ENCODE assay signal across 9 cellular contexts in genomic region chr18:34595673-34596072, GRCh38.
DNase-seq lines count a peak whose midpoint lies in the region; ATAC-seq and TF ChIP-seq lines count a peak whose summit lies in the region.
"Had no signal": no experiment of that assay in that cellular context is flagged by ENCODE, and none has a peak within 500 bp of the region (broad histone marks: within the 10 kb centered on the region; RNA-seq: fewer than 3 reads in every experiment).

No MANE protein-coding gene starts in this region.

- no peak overlapping the region for H3K27ac ChIP-seq in OCI-LY7 (ENCODE audit: low read depth, low read length, poor library complexity, severe bottlenecking)
- peak overlapping the region; percentile 77 to 83 (median 82) for H3K27ac ChIP-seq in sigmoid colon
- no peak overlapping the region for H3K27ac ChIP-seq in left lung

- H4K20me1 ChIP-seq in OCI-LY7 (ENCODE audit: insufficient read depth, low read length) = no peaks in the 10 kb centered on the region

- POLR2A ChIA-PET in OCI-LY7 (lab: Charles Lee) = no interaction called here

- 26 to 52% methylated on average over 2 of the region's 2 CpGs for WGBS in sigmoid colon, 2 donors

- no peaks in the 10 kb centered on the region for H3K27me3 ChIP-seq in sigmoid colon
- no peaks in the 10 kb centered on the region for H3K27me3 ChIP-seq in left lung

- H3K9me3 ChIP-seq in OCI-LY7 (ENCODE audit: low read length) (no peaks in the 10 kb centered on the region), sigmoid colon (no peaks in the 10 kb centered on the region), left lung (no peaks in the 10 kb centered on the region)

- no peak overlapping the region for H3K4me3 ChIP-seq in OCI-LY7 (ENCODE audit: low read depth, low read length, poor library complexity, severe bottlenecking)
- H3K4me3 ChIP-seq in fibroblast of the aortic adventitia (ENCODE audit: low read depth, low read length) = no peak overlapping the region
- peak overlapping the region in 2 of 4 donors; percentile 46 for H3K4me3 ChIP-seq in sigmoid colon
- no peak overlapping the region for H3K4me3 ChIP-seq in left lung

- no peak for TF ChIP-seq EP300 in sigmoid colon (IDR thresholded peaks at IDR 0.05)

- no peak overlapping the region for H3K4me2 ChIP-seq in OCI-LY7 (ENCODE audit: low read length)

- no peaks in the 10 kb centered on the region for H3K9me2 ChIP-seq in OCI-LY7 (ENCODE audit: insufficient read depth, low read length)

- no TSS peak for BruUV-seq in OCI-LY7 (replicated peaks; lab: Mats Ljungman, UMichigan)

- H3K4me1 ChIP-seq in OCI-LY7 (ENCODE audit: insufficient read depth, low read length, poor library complexity, severe bottlenecking) = no peaks in the 10 kb centered on the region
- H3K4me1 ChIP-seq in sigmoid colon = peaks cover 0 to 44% (median 32%) of the 10 kb centered on the region in 4 donors
- no peaks in the 10 kb centered on the region for H3K4me1 ChIP-seq in left lung

- no peak for TF ChIP-seq POLR2A in sigmoid colon (IDR thresholded peaks at IDR 0.05)

- no peaks in the 10 kb centered on the region for H3K79me2 ChIP-seq in OCI-LY7 (ENCODE audit: insufficient read depth, low read depth, low read length)

- TF ChIP-seq CTCF in OCI-LY7 (conservative IDR thresholded peaks at IDR 0.05; ENCODE audit: low read length) (peak; percentile 32; the same call in 1 of the 2 replicates), fibroblast of the aortic adventitia (IDR thresholded peaks at IDR 0.05; ENCODE audit: insufficient read depth, low read length) (peak; percentile 51), sigmoid colon (IDR thresholded peaks at IDR 0.05) (peak in 3 of 4 experiments; percentile 25 to 41 (median 35)), left lung (IDR thresholded peaks at IDR 0.05) (no peak)

- intact Hi-C loops in OCI-LY7 (cut with micrococcal nuclease; ENCODE audit: unreplicated experiment) = no loop called here
- intact Hi-C loops in sigmoid colon (cut with DNase I) = loop anchor here (2.0 to 5.0 kb wide), 2 partner anchors 191 to 457 kb away; no protein-coding TSS in a partner anchor
- intact Hi-C loops in left lung (cut with DNase I) = no loop called here

- DNase-seq in DMS 273 (lab: John Stamatoyannopoulos, UW; ENCODE audit: unreplicated experiment) = peak; percentile 16
- DNase-seq in DMS 273 treated with DMSO at 0.1 percent for 48 hours (lab: John Stamatoyannopoulos, UW) = no peak
- no peak for DNase-seq in OCI-LY7 (ENCODE audit: low spot score)
- peak; percentile 53 for DNase-seq in fibroblast of the aortic adventitia (ENCODE audit: low read depth)
- DNase-seq in sigmoid colon = no peak
- DNase-seq in activated CD4-positive, alpha-beta T cell treated with anti-CD3 and anti-CD28 coated beads for 1 hour = no peak
- no peak for DNase-seq in left lung
- DNase-seq: stimulated activated CD8-positive, alpha-beta memory T cell treated with anti-CD3 and anti-CD28 coated beads, Interleukin-4, amount 100 ng/mL, for 48 hours had no signal

- H3K36me3 ChIP-seq in OCI-LY7 (ENCODE audit: insufficient read depth, low read length) = no peaks in the 10 kb centered on the region
- H3K36me3 ChIP-seq in sigmoid colon = no peaks in the 10 kb centered on the region
- no peaks in the 10 kb centered on the region for H3K36me3 ChIP-seq in left lung

- CTCF ChIA-PET in OCI-LY7 (lab: Charles Lee; ENCODE audit: unreplicated experiment) = no interaction called here

- no peak overlapping the region for H2AFZ ChIP-seq in OCI-LY7 (ENCODE audit: low read length)

- no peak for ATAC-seq in left lung
- ATAC-seq in HG03469 (IDR thresholded peaks at IDR 0.05; ENCODE audit: unreplicated experiment) = no peak

Comparison
In these comparisons a context has a peak if more than half of its experiments do, and no peak if none do; other contexts are left out.
1. DNase-seq: peak in DMS 273 (single experiment) and fibroblast of the aortic adventitia (single experiment); none in DMS 273 treated with DMSO at 0.1 percent for 48 hours (single experiment), OCI-LY7 (single experiment), sigmoid colon (single experiment), activated CD4-positive, alpha-beta T cell treated with anti-CD3 and anti-CD28 coated beads for 1 hour (single experiment) and left lung (0 of 2).
2. H3K27ac ChIP-seq: peak in sigmoid colon (4 of 4); none in OCI-LY7 (single experiment) and left lung (0 of 2).
3. CTCF ChIP-seq: peak in OCI-LY7 (single experiment), fibroblast of the aortic adventitia (single experiment) and sigmoid colon (3 of 4); none in left lung (0 of 2).